ENCODE assay signal across 8 cellular contexts in genomic region chr11:65917434-65918210, GRCh38. TPM values are rescaled to one million over a fixed set of nuclear protein-coding genes. Genes with fewer than 3 reads are reported as not detected.
DNase-seq lines count a peak whose midpoint lies in the region; TF ChIP-seq lines count a peak whose summit lies in the region.

No MANE protein-coding gene starts in this region.

- H3K4me1 Mint-ChIP-seq in CD14-positive monocyte (peaks cover 58% of the 10 kb centered on the region), neural progenitor cell (peaks cover 23% of the 10 kb centered on the region)

- H3K9me2 ChIP-seq in OCI-LY1 (ENCODE audit: low read depth, low read length) = no peaks in the 10 kb centered on the region

- H3K4me3 Mint-ChIP-seq in CD14-positive monocyte (peak overlapping the region; percentile 83 to 86), neural progenitor cell (peak overlapping the region; percentile 92)

- intact Hi-C loops in CD14-positive monocyte (cut with micrococcal nuclease) = loop anchor here in 1 of 2 donors (2.0 kb wide), 1 partner anchor 17 kb away; the partner anchor contains the start of gene FOSL1

- H3F3A ChIP-seq in OCI-LY1 (ENCODE audit: insufficient read depth, low read length) (no peaks in the 10 kb centered on the region), neural progenitor cell (ENCODE audit: low read depth) (no peaks in the 10 kb centered on the region)

- H3K9me3 ChIP-seq in OCI-LY1 (ENCODE audit: low read length) (no peaks in the 10 kb centered on the region), neural progenitor cell (ENCODE audit: low read depth) (no peaks in the 10 kb centered on the region)

- 0 out of 2 replicates have a peak, but pooled peaks cover under 1% of the 10 kb centered on the region for H3K36me3 ChIP-seq in OCI-LY1 (ENCODE audit: insufficient read depth, low read length)
- H3K36me3 ChIP-seq in neural progenitor cell = no peaks in the 10 kb centered on the region

- H3K27me3 ChIP-seq in OCI-LY1 (ENCODE audit: insufficient read depth, low read length) = no peaks in the 10 kb centered on the region
- H3K27me3 ChIP-seq in neural progenitor cell = no peaks in the 10 kb centered on the region

- no peaks in the 10 kb centered on the region for H4K20me1 ChIP-seq in OCI-LY1 (ENCODE audit: insufficient read depth, low read length)
- H4K20me1 ChIP-seq in neural progenitor cell (ENCODE audit: low read depth) = peaks cover 12% of the 10 kb centered on the region

- H3K36me3 Mint-ChIP-seq in CD14-positive monocyte = peaks cover 18 to 20% of the 10 kb centered on the region in 2 donors
- H3K36me3 Mint-ChIP-seq in neural progenitor cell = peaks cover 8% of the 10 kb centered on the region

- H3K4me1 ChIP-seq in OCI-LY1 (ENCODE audit: insufficient read depth, low read length, severe bottlenecking) (peaks cover 24% of the 10 kb centered on the region), neural progenitor cell (peaks cover 10% of the 10 kb centered on the region)

- H2AFZ ChIP-seq in OCI-LY1 (ENCODE audit: low read length) = no peak overlapping the region
- no peak overlapping the region for H2AFZ ChIP-seq in neural progenitor cell (replicated peaks)

- H3K9me3 Mint-ChIP-seq in CD14-positive monocyte (no peaks in the 10 kb centered on the region), neural progenitor cell (no peaks in the 10 kb centered on the region)

- H3K27me3 Mint-ChIP-seq in CD14-positive monocyte (ENCODE audit: low read depth in 3 of 3) (peaks cover 0 to 2% (median 0%) of the 10 kb centered on the region in 3 donors), neural progenitor cell (ENCODE audit: insufficient read depth, low read depth) (peaks cover 5% of the 10 kb centered on the region)

- DNase-seq in CD14-positive monocyte (ENCODE audit: low spot score) (no peak), epithelial cell of prostate (ENCODE audit: low read depth, low spot score) (no peak), neural progenitor cell (ENCODE audit: low spot score) (no peak), midbrain (lab: John Stamatoyannopoulos, UW) (no peak), NCI-H69 (lab: John Stamatoyannopoulos, UW) (no peak), amniotic stem cell (lab: John Stamatoyannopoulos, UW) (no peak), DMS79 (lab: John Stamatoyannopoulos, UW) (no peak)

- H3K79me2 ChIP-seq in OCI-LY1 (ENCODE audit: insufficient read depth, low read length) (no peaks in the 10 kb centered on the region), neural progenitor cell (ENCODE audit: low read depth) (peaks cover 21% of the 10 kb centered on the region)

- H3K4me3 ChIP-seq in OCI-LY1 (ENCODE audit: low read depth, low read length, poor library complexity, severe bottlenecking) (peak overlapping the region; percentile 78), neural progenitor cell (peak overlapping the region; percentile 85)

- peak overlapping the region; percentile 98 for H3K4me2 ChIP-seq in OCI-LY1 (ENCODE audit: low read length)
- peak overlapping the region; percentile 93 for H3K4me2 ChIP-seq in neural progenitor cell

- H3K27ac Mint-ChIP-seq in CD14-positive monocyte (peak overlapping the region in 6 of 7 donors; percentile 8 to 93 (median 86)), neural progenitor cell (no peak overlapping the region)

- H3K9ac ChIP-seq in OCI-LY1 (ENCODE audit: low read length) (peak overlapping the region; percentile 83), neural progenitor cell (peak overlapping the region; percentile 89)

- TF ChIP-seq CTCF in CD14-positive monocyte (IDR thresholded peaks at IDR 0.05) (no peak), OCI-LY1 (IDR thresholded peaks at IDR 0.05; ENCODE audit: low read length) (no peak), neural progenitor cell (IDR thresholded peaks at IDR 0.05) (no peak)

- H3K27ac ChIP-seq in OCI-LY1 (ENCODE audit: low read depth, low read length, poor library complexity, severe bottlenecking) = no peak overlapping the region
- peak overlapping the region; percentile 99 for H3K27ac ChIP-seq in epithelial cell of prostate
- no peak overlapping the region for H3K27ac ChIP-seq in neural progenitor cell

RNA-seq across cellular contexts. Expression of gene C11orf68, which starts 1.2 kb away (rescaled TPM):
- polyA plus RNA-seq in CD14-positive monocyte = 10 to 100 TPM; 22.8 to 31.5 TPM
- 6.9 and 22.4 TPM in 2 replicates for total RNA-seq in neural progenitor cell (ENCODE audit: low replicate concordance)

RNA-seq across cellular contexts. Expression of gene DRAP1, which starts 1.6 kb away (rescaled TPM):
- polyA plus RNA-seq in CD14-positive monocyte = 10 to 100 TPM; 68.3 to 72.1 TPM
- 51.0 and 74.8 TPM in 2 replicates for total RNA-seq in neural progenitor cell (ENCODE audit: low replicate concordance)

RNA-seq across cellular contexts. Expression of gene FOSL1, which starts 17.4 kb away (rescaled TPM):
- polyA plus RNA-seq in CD14-positive monocyte = 1 to 10 TPM; 2.5 TPM
- not detected in 2 replicates for total RNA-seq in neural progenitor cell (ENCODE audit: low replicate concordance)

RNA-seq across cellular contexts. Expression of gene CCDC85B, which starts 27.1 kb away (rescaled TPM):
- 10 to 100 TPM; 24.4 to 35.2 TPM for polyA plus RNA-seq in CD14-positive monocyte
- 3.9 and 23.1 TPM in 2 replicates for total RNA-seq in neural progenitor cell (ENCODE audit: low replicate concordance)

RNA-seq across cellular contexts. Expression of gene TSGA10IP, which starts 27.7 kb away (rescaled TPM):
- under 1 TPM in 1 of 2 donors, not detected in 1; 0.67 TPM for polyA plus RNA-seq in CD14-positive monocyte
- total RNA-seq in neural progenitor cell (ENCODE audit: low replicate concordance) = 3.0 and 7.3 TPM in 2 replicates
